Comparison of ENCODE assay signal across 25 cellular contexts in the genomic region with DNA sequence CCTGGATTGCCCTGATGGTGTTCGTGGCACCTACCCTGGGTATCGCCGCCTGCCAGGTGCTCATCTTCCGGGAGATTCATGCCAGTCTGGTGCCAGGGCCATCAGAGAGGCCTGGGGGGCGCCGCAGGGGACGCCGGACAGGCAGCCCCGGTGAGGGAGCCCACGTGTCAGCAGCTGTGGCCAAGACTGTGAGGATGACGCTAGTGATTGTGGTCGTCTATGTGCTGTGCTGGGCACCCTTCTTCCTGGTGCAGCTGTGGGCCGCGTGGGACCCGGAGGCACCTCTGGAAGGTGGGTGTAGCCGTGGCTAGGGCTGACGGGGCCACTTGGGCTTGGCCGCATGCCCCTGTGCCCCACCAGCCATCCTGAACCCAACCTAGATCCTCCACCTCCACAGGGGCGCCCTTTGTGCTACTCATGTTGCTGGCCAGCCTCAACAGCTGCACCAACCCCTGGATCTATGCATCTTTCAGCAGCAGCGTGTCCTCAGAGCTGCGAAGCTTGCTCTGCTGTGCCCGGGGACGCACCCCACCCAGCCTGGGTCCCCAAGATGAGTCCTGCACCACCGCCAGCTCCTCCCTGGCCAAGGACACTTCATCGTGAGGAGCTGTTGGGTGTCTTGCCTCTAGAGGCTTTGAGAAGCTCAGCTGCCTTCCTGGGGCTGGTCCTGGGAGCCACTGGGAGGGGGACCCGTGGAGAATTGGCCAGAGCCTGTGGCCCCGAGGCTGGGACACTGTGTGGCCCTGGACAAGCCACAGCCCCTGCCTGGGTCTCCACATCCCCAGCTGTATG. TPM values are rescaled to one million over a fixed set of nuclear protein-coding genes. Genes with fewer than 3 reads are reported as not detected.
DNase-seq lines count a peak whose midpoint lies in the region; ATAC-seq and TF ChIP-seq lines count a peak whose summit lies in the region.
"Had no signal": no experiment of that assay in that cellular context is flagged by ENCODE, and none has a peak within 500 bp of the region (broad histone marks: within the 10 kb centered on the region; RNA-seq: fewer than 3 reads in every experiment).

No MANE protein-coding gene starts in this region.

- DNase-seq in activated CD4-positive, alpha-beta memory T cell treated with anti-CD3 and anti-CD28 coated beads, Interleukin-2, amount 10 ng/mL, durations not matched to agents 7 days and 5 days, result no peak
- no peak for DNase-seq in activated CD4-positive, alpha-beta memory T cell treated with anti-CD3 and anti-CD28 coated beads for 36 hours
- DNase-seq in activated naive CD8-positive, alpha-beta T cell treated with anti-CD3 and anti-CD28 coated beads, Interleukin-2, amount 50 U/mL, for 24 hours, result no peak
- DNase-seq in HAP-1 (ENCODE audit: low spot score in 2 of 2) (no peak), ureter (ENCODE audit: low spot score) (no peak)
- DNase-seq: activated CD4-positive, CD25-positive, alpha-beta regulatory T cell; foreskin melanocyte; GDM1; HCEC 1CT; hypothalamus; MG63; NCI-H1436 treated with DMSO at 0.1 percent for 48 hours; NCI-H2171 treated with DMSO at 0.1 percent for 48 hours; PC-9; right lobe of liver; upper lobe of right lung had no signal

- POLR2A ChIA-PET in activated CD4-positive, alpha-beta memory T cell treated with anti-CD3 and anti-CD28 coated beads, Interleukin-2, amount 10 ng/mL, durations not matched to agents 7 days and 5 days (lab: Charles Lee), result interaction anchor here (0.8 to 9.4 kb wide), 6 partner anchors 11 to 459 kb away, joined by 3 to 114 read pairs (median 4); partner anchors contain the start of genes ARHGAP4, IDH3G and SSR4
- POLR2A ChIA-PET in activated CD4-positive, alpha-beta memory T cell treated with anti-CD3 and anti-CD28 coated beads for 36 hours (lab: Charles Lee), result no interaction called here

- no peaks in the 10 kb centered on the region for H3K9me3 Mint-ChIP-seq in activated CD4-positive, alpha-beta memory T cell treated with anti-CD3 and anti-CD28 coated beads, Interleukin-2, amount 10 ng/mL, durations not matched to agents 7 days and 5 days
- H3K9me3 Mint-ChIP-seq in activated CD4-positive, alpha-beta memory T cell treated with anti-CD3 and anti-CD28 coated beads for 36 hours, result no peaks in the 10 kb centered on the region
- peaks cover 0 to 2% (median 0%) of the 10 kb centered on the region in 3 donors for H3K9me3 Mint-ChIP-seq in IgD-negative memory B cell
- H3K9me3 Mint-ChIP-seq in activated naive CD8-positive, alpha-beta T cell treated with anti-CD3 and anti-CD28 coated beads, Interleukin-2, amount 50 U/mL, for 24 hours, result no peaks in the 10 kb centered on the region

- H3K9me3 ChIP-seq in neutrophil (no peaks in the 10 kb centered on the region), HAP-1 (no peaks in the 10 kb centered on the region)
- H3K9me3 ChIP-seq: breast epithelium, MG63, right lobe of liver, upper lobe of right lung had no signal

- H3K4me1 Mint-ChIP-seq in activated CD4-positive, alpha-beta memory T cell treated with anti-CD3 and anti-CD28 coated beads, Interleukin-2, amount 10 ng/mL, durations not matched to agents 7 days and 5 days, result peaks cover 30% of the 10 kb centered on the region
- H3K4me1 Mint-ChIP-seq in activated CD4-positive, alpha-beta memory T cell treated with anti-CD3 and anti-CD28 coated beads for 36 hours (ENCODE audit: low read depth), result peaks cover 30% of the 10 kb centered on the region
- H3K4me1 Mint-ChIP-seq in IgD-negative memory B cell, result peaks cover 7 to 28% (median 20%) of the 10 kb centered on the region in 3 donors
- peaks cover 25% of the 10 kb centered on the region for H3K4me1 Mint-ChIP-seq in activated naive CD8-positive, alpha-beta T cell treated with anti-CD3 and anti-CD28 coated beads, Interleukin-2, amount 50 U/mL, for 24 hours

- peak overlapping the region; percentile 16 for H3K27ac Mint-ChIP-seq in activated CD4-positive, alpha-beta memory T cell treated with anti-CD3 and anti-CD28 coated beads, Interleukin-2, amount 10 ng/mL, durations not matched to agents 7 days and 5 days
- H3K27ac Mint-ChIP-seq in activated CD4-positive, alpha-beta memory T cell treated with anti-CD3 and anti-CD28 coated beads for 36 hours, result no peak overlapping the region
- peak overlapping the region in 2 of 3 donors; percentile 39 to 79 for H3K27ac Mint-ChIP-seq in IgD-negative memory B cell
- H3K27ac Mint-ChIP-seq in activated naive CD8-positive, alpha-beta T cell treated with anti-CD3 and anti-CD28 coated beads, Interleukin-2, amount 50 U/mL, for 24 hours, result no peak overlapping the region

- peaks cover 53% of the 10 kb centered on the region for H3K36me3 ChIP-seq in neutrophil
- H3K36me3 ChIP-seq in HAP-1 (replicated peaks), result no peaks in the 10 kb centered on the region
- H3K36me3 ChIP-seq: breast epithelium, MG63, right lobe of liver, upper lobe of right lung had no signal

- H3K4me3 ChIP-seq in neutrophil (ENCODE audit: low read depth in 1 of 2, low read length in 1 of 2) (no peak overlapping the region), HAP-1 (no peak overlapping the region)
- H3K4me3 ChIP-seq: MG63, PC-9, right lobe of liver, upper lobe of right lung had no signal

- no peaks in the 10 kb centered on the region for H3K27me3 Mint-ChIP-seq in activated CD4-positive, alpha-beta memory T cell treated with anti-CD3 and anti-CD28 coated beads, Interleukin-2, amount 10 ng/mL, durations not matched to agents 7 days and 5 days
- H3K27me3 Mint-ChIP-seq in activated CD4-positive, alpha-beta memory T cell treated with anti-CD3 and anti-CD28 coated beads for 36 hours, result no peaks in the 10 kb centered on the region
- H3K27me3 Mint-ChIP-seq in IgD-negative memory B cell, result peaks cover 2% of the 10 kb centered on the region
- no peaks in the 10 kb centered on the region for H3K27me3 Mint-ChIP-seq in activated naive CD8-positive, alpha-beta T cell treated with anti-CD3 and anti-CD28 coated beads, Interleukin-2, amount 50 U/mL, for 24 hours

- intact Hi-C loops in activated CD4-positive, alpha-beta memory T cell treated with anti-CD3 and anti-CD28 coated beads for 36 hours (cut with micrococcal nuclease), result no loop called here

- in situ Hi-C loops in HAP-1 (cut with MboI; ENCODE audit: low sequenced_read_pairs), result no loop called here

- no peak overlapping the region for H3K4me3 Mint-ChIP-seq in activated CD4-positive, alpha-beta memory T cell treated with anti-CD3 and anti-CD28 coated beads, Interleukin-2, amount 10 ng/mL, durations not matched to agents 7 days and 5 days
- no peak overlapping the region for H3K4me3 Mint-ChIP-seq in activated CD4-positive, alpha-beta memory T cell treated with anti-CD3 and anti-CD28 coated beads for 36 hours
- H3K4me3 Mint-ChIP-seq in IgD-negative memory B cell, result peak overlapping the region in 2 of 4 donors; percentile 49 to 68
- no peak overlapping the region for H3K4me3 Mint-ChIP-seq in activated naive CD8-positive, alpha-beta T cell treated with anti-CD3 and anti-CD28 coated beads, Interleukin-2, amount 50 U/mL, for 24 hours

- TF ChIP-seq CTCF in neutrophil (IDR thresholded peaks at IDR 0.05), result no peak

- H3K4me1 ChIP-seq in neutrophil (ENCODE audit: control insufficient read depth in 1 of 2, insufficient read depth in 1 of 2, low read depth in 1 of 2, low read length in 1 of 2) (peaks cover 24 to 31% of the 10 kb centered on the region in 2 experiments), HAP-1 (no peaks in the 10 kb centered on the region)
- H3K4me1 ChIP-seq: breast epithelium, parathyroid adenoma, right lobe of liver had no signal

- no peaks in the 10 kb centered on the region for H3K27me3 ChIP-seq in neutrophil
- H3K27me3 ChIP-seq in HAP-1 (ENCODE audit: low read depth), result no peaks in the 10 kb centered on the region; the same call in 1 of the 2 replicates
- H3K27me3 ChIP-seq: MG63, right lobe of liver, upper lobe of right lung had no signal

- peaks cover 7% of the 10 kb centered on the region for H3K36me3 Mint-ChIP-seq in activated CD4-positive, alpha-beta memory T cell treated with anti-CD3 and anti-CD28 coated beads, Interleukin-2, amount 10 ng/mL, durations not matched to agents 7 days and 5 days (ENCODE audit: low read depth)
- H3K36me3 Mint-ChIP-seq in activated CD4-positive, alpha-beta memory T cell treated with anti-CD3 and anti-CD28 coated beads for 36 hours, result no peaks in the 10 kb centered on the region
- H3K36me3 Mint-ChIP-seq in IgD-negative memory B cell, result peaks cover 2% of the 10 kb centered on the region
- H3K36me3 Mint-ChIP-seq in activated naive CD8-positive, alpha-beta T cell treated with anti-CD3 and anti-CD28 coated beads, Interleukin-2, amount 50 U/mL, for 24 hours (ENCODE audit: low read depth), result no peaks in the 10 kb centered on the region

- ATAC-seq in activated naive CD8-positive, alpha-beta T cell treated with anti-CD3 and anti-CD28 coated beads, Interleukin-2, amount 50 U/mL, for 24 hours, result peak; percentile 52
- no peak for ATAC-seq in HG03571 (IDR thresholded peaks at IDR 0.05; ENCODE audit: unreplicated experiment)
- ATAC-seq: upper lobe of right lung had no signal

- H3K27ac ChIP-seq in neutrophil, result peak overlapping the region; percentile 47
- H3K27ac ChIP-seq: breast epithelium, epithelial cell of prostate, parathyroid adenoma, PC-9, right lobe of liver, upper lobe of right lung had no signal

- CTCF ChIA-PET in activated CD4-positive, alpha-beta memory T cell treated with anti-CD3 and anti-CD28 coated beads, Interleukin-2, amount 10 ng/mL, durations not matched to agents 7 days and 5 days (lab: Charles Lee), result interaction anchor here (0.9 kb wide), 1 partner anchor 41 kb away, joined by 3 read pairs; no protein-coding TSS in a partner anchor
- CTCF ChIA-PET in activated CD4-positive, alpha-beta memory T cell treated with anti-CD3 and anti-CD28 coated beads for 36 hours (lab: Charles Lee), result interaction anchor here (1.0 to 1.5 kb wide), 2 partner anchors 17 to 19 kb away, joined by 3 to 4 read pairs; partner anchors contain the start of gene ARHGAP4

RNA-seq across cellular contexts. Expression of gene AVPR2, which starts 1.8 kb away (rescaled TPM):
- total RNA-seq in activated CD4-positive, alpha-beta memory T cell treated with anti-CD3 and anti-CD28 coated beads, Interleukin-2, amount 10 ng/mL, durations not matched to agents 7 days and 5 days, result not detected
- not detected for total RNA-seq in activated CD4-positive, alpha-beta memory T cell treated with anti-CD3 and anti-CD28 coated beads for 36 hours
- polyA plus RNA-seq in IgD-negative memory B cell, result not detected
- 2.3 TPM for total RNA-seq in ureter
- total RNA-seq: T-helper 1 cell treated with Interleukin-12 subunit alpha and Interleukin-12 subunit beta and Interleukin-4 antibody, amounts not matched to agents 30 ng/mL and 1 ng/mL, for 36 hours had no signal
- polyA plus RNA-seq: BJ, keratinocyte had no signal

RNA-seq across cellular contexts. Expression of gene ARHGAP4, which starts 19.7 kb away (rescaled TPM):
- 100 to 1,000 TPM; 262 to 267 TPM for total RNA-seq in activated CD4-positive, alpha-beta memory T cell treated with anti-CD3 and anti-CD28 coated beads, Interleukin-2, amount 10 ng/mL, durations not matched to agents 7 days and 5 days
- total RNA-seq in activated CD4-positive, alpha-beta memory T cell treated with anti-CD3 and anti-CD28 coated beads for 36 hours, result 100 to 1,000 TPM; 151 to 160 TPM
- 123 TPM for polyA plus RNA-seq in IgD-negative memory B cell
- 43.7 TPM for total RNA-seq in ureter

RNA-seq across cellular contexts. Expression of gene L1CAM, which starts 20.3 kb away (rescaled TPM):
- total RNA-seq in activated CD4-positive, alpha-beta memory T cell treated with anti-CD3 and anti-CD28 coated beads, Interleukin-2, amount 10 ng/mL, durations not matched to agents 7 days and 5 days, result 1 to 10 TPM; 4.2 to 5.2 TPM
- total RNA-seq in activated CD4-positive, alpha-beta memory T cell treated with anti-CD3 and anti-CD28 coated beads for 36 hours, result 1 to 10 TPM in 1 of 2 experiments, under 1 TPM in 1; 0.45 to 1.3 TPM
- polyA plus RNA-seq in IgD-negative memory B cell, result 1.8 TPM
- total RNA-seq in ureter, result 3.8 TPM

RNA-seq across cellular contexts. Expression of gene NAA10, which starts 28.5 kb away (rescaled TPM):
- 10 to 100 TPM; 63.1 to 63.7 TPM for total RNA-seq in activated CD4-positive, alpha-beta memory T cell treated with anti-CD3 and anti-CD28 coated beads, Interleukin-2, amount 10 ng/mL, durations not matched to agents 7 days and 5 days
- 100 to 1,000 TPM; 106 to 115 TPM for total RNA-seq in activated CD4-positive, alpha-beta memory T cell treated with anti-CD3 and anti-CD28 coated beads for 36 hours
- polyA plus RNA-seq in IgD-negative memory B cell, result 91.4 TPM
- total RNA-seq in ureter, result 83.7 TPM

RNA-seq across cellular contexts. Expression of gene RENBP, which starts 38.1 kb away (rescaled TPM):
- total RNA-seq in activated CD4-positive, alpha-beta memory T cell treated with anti-CD3 and anti-CD28 coated beads, Interleukin-2, amount 10 ng/mL, durations not matched to agents 7 days and 5 days, result 10 to 100 TPM; 12.1 to 12.8 TPM
- 1 to 10 TPM; 8.2 to 8.4 TPM for total RNA-seq in activated CD4-positive, alpha-beta memory T cell treated with anti-CD3 and anti-CD28 coated beads for 36 hours
- 1.2 TPM for polyA plus RNA-seq in IgD-negative memory B cell
- total RNA-seq in ureter, result 7.4 TPM

Comparison
In these comparisons a context has a peak if more than half of its experiments do, and no peak if none do; other contexts are left out.
1. H3K27ac Mint-ChIP-seq: peak in activated CD4-positive, alpha-beta memory T cell treated with anti-CD3 and anti-CD28 coated beads, Interleukin-2, amount 10 ng/mL, durations not matched to agents 7 days and 5 days (single experiment) and IgD-negative memory B cell (2 of 3); none in activated CD4-positive, alpha-beta memory T cell treated with anti-CD3 and anti-CD28 coated beads for 36 hours (single experiment) and activated naive CD8-positive, alpha-beta T cell treated with anti-CD3 and anti-CD28 coated beads, Interleukin-2, amount 50 U/mL, for 24 hours (single experiment).